ENCODE assay signal across 1 cellular context in genomic region chr3:156792945-156793344, GRCh38.
TF ChIP-seq lines count a peak whose summit lies in the region.

No MANE protein-coding gene starts in this region.

TF ChIP-seq in SK-N-SH, 30 proteins besides CTCF, POLR2A, EP300 and RAD21 (continued from another document):
- no peak for TF ChIP-seq REST (IDR thresholded peaks at IDR 0.05; ENCODE audit: low read depth, low read length)
- no peak for TF ChIP-seq YY1 (IDR thresholded peaks at IDR 0.05; ENCODE audit: low read depth)
- no peak for TF ChIP-seq POLR2AphosphoS5 (IDR thresholded peaks at IDR 0.05; ENCODE audit: low read depth, low read length)
- no peak for TF ChIP-seq TEAD4 (IDR thresholded peaks at IDR 0.05; ENCODE audit: borderline replicate concordance, insufficient read depth)
- TF ChIP-seq USF1 (IDR thresholded peaks at IDR 0.05; ENCODE audit: borderline replicate concordance, low read depth): no peak
- TF ChIP-seq CHD2 (IDR thresholded peaks at IDR 0.05; ENCODE audit: low read length, partially characterized antibody): no peak
- TF ChIP-seq RCOR1 (IDR thresholded peaks at IDR 0.05; ENCODE audit: low read length): no peak
- TF ChIP-seq GATA2 (CRISPR knock-in tag; IDR thresholded peaks at IDR 0.05): no peak
- no peak for TF ChIP-seq SIN3A (IDR thresholded peaks at IDR 0.05; ENCODE audit: borderline replicate concordance, low read depth, low read length)
- no peak for TF ChIP-seq NFIC (IDR thresholded peaks at IDR 0.05; ENCODE audit: borderline replicate concordance)
TF ChIP-seq in SK-N-SH: peak in this region for 0.
